ENCODE assay signal across 27 cellular contexts in the genomic region with DNA sequence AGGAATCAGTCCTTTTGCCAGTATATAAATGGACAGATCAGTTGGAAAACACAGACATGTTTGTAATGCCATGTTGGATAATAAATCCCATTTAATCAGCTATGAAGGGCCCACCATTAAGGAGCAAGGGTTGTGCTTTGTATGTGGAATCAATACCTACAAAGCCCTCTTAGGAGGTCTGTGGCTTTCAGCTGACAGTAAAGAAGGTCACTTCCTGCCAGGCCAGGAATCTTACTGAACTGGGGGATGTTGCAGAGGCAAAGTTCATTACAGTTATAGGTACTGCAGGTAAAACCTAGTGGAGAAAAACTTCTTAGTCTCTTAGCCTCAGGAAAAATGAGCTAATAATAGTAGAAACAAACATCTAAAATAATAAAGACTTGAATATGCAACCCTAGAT.
DNase-seq lines count a peak whose midpoint lies in the region; ATAC-seq and TF ChIP-seq lines count a peak whose summit lies in the region.
"Had no signal": no experiment of that assay in that cellular context is flagged by ENCODE, and none has a peak within 500 bp of the region (broad histone marks: within the 10 kb centered on the region; RNA-seq: fewer than 3 reads in every experiment).

No MANE protein-coding gene starts in this region.

- DNase-seq in CD4-positive, alpha-beta T cell = no peak
- DNase-seq in effector memory CD8-positive, alpha-beta T cell = no peak
- DNase-seq in kidney glomerular epithelial cell (lab: John Stamatoyannopoulos, UW) (no peak), erythroblast (lab: John Stamatoyannopoulos, UW) (no peak)
- DNase-seq: ACHN; activated CD4-positive, alpha-beta T cell treated with anti-CD3 and anti-CD28 coated beads for 1 hour; activated naive CD4-positive, alpha-beta T cell; activated T-cell treated with anti-CD3 and anti-CD28 coated beads, Interleukin-2, amount 50 U/mL, for 4 hours; anterior cingulate cortex; DMS 273 treated with DMSO at 0.1 percent for 48 hours; GM23248; MG63; NCI-H1417 treated with DMSO at 0.1 percent for 48 hours; NCI-H2107; NCI-H510A treated with DMSO at 0.1 percent for 48 hours; stimulated activated CD4-positive, alpha-beta T cell treated with anti-CD3 and anti-CD28 coated beads, Interleukin-2, amount 100 ng/mL, for 48 hours; uterus had no signal

- H3K4me3 ChIP-seq in Loucy (ENCODE audit: low read length, poor library complexity, severe bottlenecking) = no peak overlapping the region
- H3K4me3 ChIP-seq: BLaER1 treated with 17β-estradiol and CSF1 and Interleukin-3, amounts not matched to agents 10 nM and 100 nM; cardiac muscle cell; gastroesophageal sphincter; GM23248; K562; MG63; suprapubic skin; uterus had no signal

- no peaks in the 10 kb centered on the region for H3K36me3 ChIP-seq in Loucy (ENCODE audit: insufficient read depth, low read length)
- H3K36me3 ChIP-seq: BLaER1 treated with 17β-estradiol and CSF1 and Interleukin-3, amounts not matched to agents 10 nM and 100 nM; cardiac muscle cell; gastroesophageal sphincter; MG63; suprapubic skin; uterus had no signal

- H4K20me1 ChIP-seq in Loucy (ENCODE audit: insufficient read depth, low read length, poor library complexity, severe bottlenecking) = no peaks in the 10 kb centered on the region
- H4K20me1 ChIP-seq: BLaER1 treated with 17β-estradiol and CSF1 and Interleukin-3, amounts not matched to agents 10 nM and 100 nM had no signal

- peaks cover 17% of the 10 kb centered on the region for H3K4me1 Mint-ChIP-seq in CD4-positive, alpha-beta T cell (ENCODE audit: low read depth)
- peaks cover 0 to 5% of the 10 kb centered on the region in 2 donors for H3K4me1 Mint-ChIP-seq in effector memory CD8-positive, alpha-beta T cell (ENCODE audit: low read depth in 2 of 2)
- H3K4me1 Mint-ChIP-seq in nephron = peaks cover 14% of the 10 kb centered on the region
- H3K4me1 Mint-ChIP-seq: stimulated activated effector memory CD8-positive, alpha-beta T cell treated with anti-CD3 and anti-CD28 coated beads, Interleukin-12 subunit alpha, Interleukin-12 subunit beta, amount 100 ng/mL, for 72 hours had no signal

- peaks cover 10% of the 10 kb centered on the region for H3K4me1 ChIP-seq in Loucy (ENCODE audit: insufficient read depth, low read length, poor library complexity, severe bottlenecking)
- H3K4me1 ChIP-seq: BLaER1 treated with 17β-estradiol and CSF1 and Interleukin-3, amounts not matched to agents 10 nM and 100 nM; gastroesophageal sphincter; suprapubic skin; uterus had no signal

- peak overlapping the region; percentile 20 for H3K4me2 ChIP-seq in Loucy (ENCODE audit: low read depth, low read length, poor library complexity, severe bottlenecking)
- H3K4me2 ChIP-seq: BLaER1 treated with 17β-estradiol and CSF1 and Interleukin-3, amounts not matched to agents 10 nM and 100 nM had no signal

- POLR2A ChIA-PET in CD4-positive, alpha-beta T cell (lab: Charles Lee) = interaction anchor here (0.8 to 1.5 kb wide), 2 partner anchors 38 to 429 kb away, joined by 4 to 6 read pairs; a partner anchor contains a TSS

- no peaks in the 10 kb centered on the region for H3K27me3 ChIP-seq in CD4-positive, alpha-beta T cell (ENCODE audit: control insufficient read depth, insufficient read depth, low read length)
- no peaks in the 10 kb centered on the region for H3K27me3 ChIP-seq in Loucy (ENCODE audit: insufficient read depth, low read length, poor library complexity, severe bottlenecking)
- H3K27me3 ChIP-seq: BLaER1 treated with 17β-estradiol and CSF1 and Interleukin-3, amounts not matched to agents 10 nM and 100 nM; cardiac muscle cell; gastroesophageal sphincter; MG63; suprapubic skin; uterus had no signal

- H3K9me3 Mint-ChIP-seq in CD4-positive, alpha-beta T cell = no peaks in the 10 kb centered on the region
- H3K9me3 Mint-ChIP-seq in effector memory CD8-positive, alpha-beta T cell = no peaks in the 10 kb centered on the region
- H3K9me3 Mint-ChIP-seq in nephron = peaks cover 5% of the 10 kb centered on the region
- H3K9me3 Mint-ChIP-seq: stimulated activated effector memory CD8-positive, alpha-beta T cell treated with anti-CD3 and anti-CD28 coated beads, Interleukin-12 subunit alpha, Interleukin-12 subunit beta, amount 100 ng/mL, for 72 hours had no signal

- intact Hi-C loops in CD4-positive, alpha-beta T cell (cut with DNase I, micrococcal nuclease) = no loop called here

- no peaks in the 10 kb centered on the region for H3K27me3 Mint-ChIP-seq in CD4-positive, alpha-beta T cell
- H3K27me3 Mint-ChIP-seq in effector memory CD8-positive, alpha-beta T cell = peaks cover 0 to 8% of the 10 kb centered on the region in 2 donors
- H3K27me3 Mint-ChIP-seq in nephron (ENCODE audit: low read depth) = no peaks in the 10 kb centered on the region

- peak overlapping the region; percentile 15; the same call in 1 of the 2 replicates for H2AFZ ChIP-seq in Loucy (ENCODE audit: low read length)
- H2AFZ ChIP-seq: GM23248 had no signal

- 0 out of 2 replicates have a peak, but pooled peaks cover 9% of the 10 kb centered on the region for H3F3A ChIP-seq in Loucy (ENCODE audit: low read depth)

- H3K79me2 ChIP-seq in Loucy (ENCODE audit: insufficient read depth, low read length) = no peaks in the 10 kb centered on the region

- H3K9me2 ChIP-seq in Loucy (replicated peaks; ENCODE audit: low read depth, low read length) = no peaks in the 10 kb centered on the region

- ATAC-seq in CD4-positive, alpha-beta T cell (ENCODE audit: poor library complexity) = no peak
- ATAC-seq in effector memory CD8-positive, alpha-beta T cell (replicated peaks) = peak; percentile 37
- ATAC-seq in GM21526 (IDR thresholded peaks at IDR 0.05; ENCODE audit: low FRiP score, unreplicated experiment) (no peak), HG02970 (IDR thresholded peaks at IDR 0.05; ENCODE audit: low FRiP score, unreplicated experiment) (no peak)
- ATAC-seq: activated T-cell treated with anti-CD3 and anti-CD28 coated beads, Interleukin-2, amount 50 U/mL, for 4 hours; gastroesophageal sphincter; K562; stimulated activated effector memory CD8-positive, alpha-beta T cell treated with anti-CD3 and anti-CD28 coated beads, Interleukin-12 subunit alpha, Interleukin-12 subunit beta, amount 100 ng/mL, for 72 hours had no signal

- H3K4me3 Mint-ChIP-seq in CD4-positive, alpha-beta T cell = no peak overlapping the region
- H3K4me3 Mint-ChIP-seq in effector memory CD8-positive, alpha-beta T cell = no peak overlapping the region
- no peak overlapping the region for H3K4me3 Mint-ChIP-seq in nephron
- H3K4me3 Mint-ChIP-seq: activated T-cell treated with anti-CD3 and anti-CD28 coated beads, Interleukin-2, amount 50 U/mL, for 4 hours; stimulated activated effector memory CD8-positive, alpha-beta T cell treated with anti-CD3 and anti-CD28 coated beads, Interleukin-12 subunit alpha, Interleukin-12 subunit beta, amount 100 ng/mL, for 72 hours had no signal

- no peak overlapping the region for H3K9ac ChIP-seq in Loucy (ENCODE audit: low read depth, low read length, poor library complexity, severe bottlenecking)
- H3K9ac ChIP-seq: BLaER1 treated with 17β-estradiol and CSF1 and Interleukin-3, amounts not matched to agents 10 nM and 100 nM; GM23248 had no signal

- H3K9me3 ChIP-seq in CD4-positive, alpha-beta T cell (ENCODE audit: control insufficient read depth, low read length) = no peaks in the 10 kb centered on the region
- 0 out of 2 replicates have a peak, but pooled peaks cover 4% of the 10 kb centered on the region for H3K9me3 ChIP-seq in Loucy (ENCODE audit: insufficient read depth, low read depth, low read length)
- H3K9me3 ChIP-seq: gastroesophageal sphincter, MG63, suprapubic skin, uterus had no signal

- H3K27ac Mint-ChIP-seq in CD4-positive, alpha-beta T cell = peak overlapping the region; percentile 4
- no peak overlapping the region for H3K27ac Mint-ChIP-seq in effector memory CD8-positive, alpha-beta T cell
- H3K27ac Mint-ChIP-seq in nephron = peak overlapping the region in 2 of 3 experiments; percentile 33 to 89
- H3K27ac Mint-ChIP-seq: stimulated activated effector memory CD8-positive, alpha-beta T cell treated with anti-CD3 and anti-CD28 coated beads, Interleukin-12 subunit alpha, Interleukin-12 subunit beta, amount 100 ng/mL, for 72 hours had no signal

- no peak for TF ChIP-seq CTCF in CD4-positive, alpha-beta T cell (IDR thresholded peaks at IDR 0.05)
- TF ChIP-seq CTCF in Loucy (conservative IDR thresholded peaks at IDR 0.05; ENCODE audit: low read length) (no peak), nephron (IDR thresholded peaks at IDR 0.05; ENCODE audit: unreplicated experiment in 3 of 3) (no peak)

- no peaks in the 10 kb centered on the region for H3K36me3 Mint-ChIP-seq in CD4-positive, alpha-beta T cell (ENCODE audit: low read depth)
- H3K36me3 Mint-ChIP-seq in effector memory CD8-positive, alpha-beta T cell (ENCODE audit: insufficient read depth) = no peaks in the 10 kb centered on the region
- H3K36me3 Mint-ChIP-seq in nephron (ENCODE audit: low read depth) = no peaks in the 10 kb centered on the region
- H3K36me3 Mint-ChIP-seq: stimulated activated effector memory CD8-positive, alpha-beta T cell treated with anti-CD3 and anti-CD28 coated beads, Interleukin-12 subunit alpha, Interleukin-12 subunit beta, amount 100 ng/mL, for 72 hours had no signal

- no peak overlapping the region for H3K27ac ChIP-seq in CD4-positive, alpha-beta T cell (ENCODE audit: low read depth, low read length)
- H3K27ac ChIP-seq: BLaER1 treated with 17β-estradiol and CSF1 and Interleukin-3, amounts not matched to agents 10 nM and 100 nM; cardiac muscle cell; gastroesophageal sphincter; suprapubic skin; uterus had no signal

- no peak for TF ChIP-seq POLR2A in erythroblast (IDR thresholded peaks at IDR 0.05; ENCODE audit: low read length)

- CTCF ChIA-PET in CD4-positive, alpha-beta T cell (lab: Charles Lee) = no interaction called here

Comparison
In these comparisons a context has a peak if more than half of its experiments do, and no peak if none do; other contexts are left out.
1. H3K27ac Mint-ChIP-seq: peak in CD4-positive, alpha-beta T cell (single experiment) and nephron (2 of 3); none in effector memory CD8-positive, alpha-beta T cell (0 of 2).